ENCODE assay signal across 23 cellular contexts in the genomic region with DNA sequence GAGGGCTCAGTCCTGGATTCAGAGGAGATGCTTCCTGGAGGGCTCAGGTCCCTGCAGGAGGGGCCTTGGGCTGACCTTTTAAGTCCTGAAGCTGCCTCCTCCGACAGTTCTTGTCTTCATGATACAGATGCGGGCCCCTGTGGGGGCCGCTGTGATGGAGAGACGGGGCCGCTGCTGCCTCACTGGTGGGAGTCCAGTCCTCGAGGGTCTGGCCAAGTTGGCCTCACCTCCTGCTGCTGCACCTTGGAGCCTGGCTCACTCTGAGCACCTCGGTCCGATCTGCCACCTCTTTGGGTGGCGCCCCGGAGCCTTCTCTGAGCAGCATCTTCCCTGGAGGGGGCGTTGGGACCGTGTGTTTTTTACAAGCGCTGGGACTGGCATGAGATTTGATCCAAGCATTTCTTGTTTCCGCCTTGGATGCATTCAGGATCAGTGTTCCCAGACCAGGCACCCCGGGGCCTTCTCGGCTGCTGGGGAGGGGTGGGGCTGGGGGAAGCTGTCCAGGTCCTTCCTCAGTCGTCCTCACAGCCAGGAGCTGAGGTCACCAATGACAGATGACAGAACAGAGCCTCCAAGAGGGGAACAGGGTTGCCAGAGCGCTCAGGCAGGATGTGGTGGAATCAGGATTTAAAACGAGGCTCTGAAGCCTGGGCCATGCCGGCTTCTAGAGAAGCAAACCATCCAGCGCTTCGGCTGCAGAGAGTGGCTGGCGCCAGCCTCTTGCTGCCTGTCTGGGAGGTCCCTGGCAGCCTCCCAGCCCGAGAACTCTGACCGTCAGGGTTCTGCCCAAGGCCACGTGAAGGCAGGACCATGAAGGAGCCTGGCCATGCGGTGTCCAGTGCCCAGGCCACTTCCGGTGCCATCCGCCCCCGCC.
A peak's percentile ranks its signal among the peaks of the same experiment; 100 is the strongest.
DNase-seq lines count a peak whose midpoint lies in the region; ATAC-seq lines count a peak whose summit lies in the region.
"Had no signal": no experiment of that assay in that cellular context is flagged by ENCODE, and none has a peak within 500 bp of the region (broad histone marks: within the 10 kb centered on the region; RNA-seq: fewer than 3 reads in every experiment).

No MANE protein-coding gene starts in this region.

- DNase-seq in Ammon's horn (ENCODE audit: low spot score): peak; percentile 48
- DNase-seq in GM03348 (ENCODE audit: low spot score): peak; percentile 44
- DNase-seq in activated CD8-positive, alpha-beta T cell treated with anti-CD3 and anti-CD28 coated beads, Interleukin-2, amount 10 ng/mL, durations not matched to agents 7 days and 5 days: peak; percentile 31
- peak; percentile 31 for DNase-seq in midbrain (lab: John Stamatoyannopoulos, UW)
- no peak for DNase-seq in activated CD4-positive, alpha-beta T cell treated with anti-CD3 and anti-CD28 coated beads, Interleukin-2, amount 50 U/mL, for 4 hours
- no peak for DNase-seq in COLO668 (lab: John Stamatoyannopoulos, UW; ENCODE audit: unreplicated experiment)
- DNase-seq: activated naive CD4-positive, alpha-beta T cell; AML-193; aorta; central memory CD4-positive, alpha-beta T cell; immature natural killer cell; left ventricle myocardium inferior; NCI-H1694 treated with DMSO at 0.1 percent for 48 hours; NCI-H226; NK-92 treated with Interleukin-12 subunit alpha and Interleukin-12 subunit beta, amount 100 ng/mL, for 24 hours; psoas muscle; stimulated activated CD4-positive, alpha-beta T cell treated with anti-CD3 and anti-CD28 coated beads, Interleukin-4, amount 100 ng/mL, for 24 hours; transverse colon; WERI-Rb-1 had no signal

- CTCF ChIA-PET in activated CD8-positive, alpha-beta T cell treated with anti-CD3 and anti-CD28 coated beads, Interleukin-2, amount 10 ng/mL, durations not matched to agents 7 days and 5 days (lab: Charles Lee): no interaction called here

- no peak for ATAC-seq in activated CD8-positive, alpha-beta T cell treated with anti-CD3 and anti-CD28 coated beads, Interleukin-2, amount 10 ng/mL, durations not matched to agents 7 days and 5 days
- ATAC-seq in HG03457 (IDR thresholded peaks at IDR 0.05; ENCODE audit: unreplicated experiment): no peak
- ATAC-seq: Panc1, psoas muscle had no signal

- H3K4me3 Mint-ChIP-seq in activated CD8-positive, alpha-beta T cell treated with anti-CD3 and anti-CD28 coated beads, Interleukin-2, amount 10 ng/mL, durations not matched to agents 7 days and 5 days: no peak overlapping the region
- H3K4me3 Mint-ChIP-seq: immature natural killer cell; neural crest cell; stimulated activated naive CD8-positive, alpha-beta T cell treated with anti-CD3 and anti-CD28 coated beads, Interleukin-15, Interleukin-2, amounts not matched to agents 100 ng/mL and 50 ng/mL, for 24 hours had no signal

- H3K27ac Mint-ChIP-seq in activated CD8-positive, alpha-beta T cell treated with anti-CD3 and anti-CD28 coated beads, Interleukin-2, amount 10 ng/mL, durations not matched to agents 7 days and 5 days: no peak overlapping the region
- H3K27ac Mint-ChIP-seq: immature natural killer cell; stimulated activated naive CD8-positive, alpha-beta T cell treated with anti-CD3 and anti-CD28 coated beads, Interleukin-15, Interleukin-2, amounts not matched to agents 100 ng/mL and 50 ng/mL, for 24 hours had no signal

- peaks cover 5% of the 10 kb centered on the region for H3K4me1 Mint-ChIP-seq in activated CD8-positive, alpha-beta T cell treated with anti-CD3 and anti-CD28 coated beads, Interleukin-2, amount 10 ng/mL, durations not matched to agents 7 days and 5 days (ENCODE audit: low read depth)
- H3K4me1 Mint-ChIP-seq: neural crest cell had no signal

- POLR2A ChIA-PET in activated CD8-positive, alpha-beta T cell treated with anti-CD3 and anti-CD28 coated beads, Interleukin-2, amount 10 ng/mL, durations not matched to agents 7 days and 5 days (lab: Charles Lee): no interaction called here

- no peaks in the 10 kb centered on the region for H3K9me3 Mint-ChIP-seq in activated CD8-positive, alpha-beta T cell treated with anti-CD3 and anti-CD28 coated beads, Interleukin-2, amount 10 ng/mL, durations not matched to agents 7 days and 5 days (ENCODE audit: insufficient read depth)
- H3K9me3 Mint-ChIP-seq: immature natural killer cell; neural crest cell; stimulated activated naive CD8-positive, alpha-beta T cell treated with anti-CD3 and anti-CD28 coated beads, Interleukin-15, Interleukin-2, amounts not matched to agents 100 ng/mL and 50 ng/mL, for 24 hours had no signal

- no peaks in the 10 kb centered on the region for H3K27me3 Mint-ChIP-seq in activated CD8-positive, alpha-beta T cell treated with anti-CD3 and anti-CD28 coated beads, Interleukin-2, amount 10 ng/mL, durations not matched to agents 7 days and 5 days (ENCODE audit: low read depth)
- H3K27me3 Mint-ChIP-seq: stimulated activated naive CD8-positive, alpha-beta T cell treated with anti-CD3 and anti-CD28 coated beads, Interleukin-15, Interleukin-2, amounts not matched to agents 100 ng/mL and 50 ng/mL, for 24 hours had no signal

- no peaks in the 10 kb centered on the region for H3K36me3 Mint-ChIP-seq in activated CD8-positive, alpha-beta T cell treated with anti-CD3 and anti-CD28 coated beads, Interleukin-2, amount 10 ng/mL, durations not matched to agents 7 days and 5 days (ENCODE audit: low read depth)
- H3K36me3 Mint-ChIP-seq: immature natural killer cell had no signal

Comparison
In these comparisons a context has a peak if more than half of its experiments do, and no peak if none do; other contexts are left out.
1. DNase-seq: peak in Ammon's horn (single experiment), GM03348 (single experiment), activated CD8-positive, alpha-beta T cell treated with anti-CD3 and anti-CD28 coated beads, Interleukin-2, amount 10 ng/mL, durations not matched to agents 7 days and 5 days (single experiment) and midbrain (single experiment); none in activated CD4-positive, alpha-beta T cell treated with anti-CD3 and anti-CD28 coated beads, Interleukin-2, amount 50 U/mL, for 4 hours (0 of 2) and COLO668 (single experiment).